ENCODE assay signal across 11 cellular contexts in the genomic region with DNA sequence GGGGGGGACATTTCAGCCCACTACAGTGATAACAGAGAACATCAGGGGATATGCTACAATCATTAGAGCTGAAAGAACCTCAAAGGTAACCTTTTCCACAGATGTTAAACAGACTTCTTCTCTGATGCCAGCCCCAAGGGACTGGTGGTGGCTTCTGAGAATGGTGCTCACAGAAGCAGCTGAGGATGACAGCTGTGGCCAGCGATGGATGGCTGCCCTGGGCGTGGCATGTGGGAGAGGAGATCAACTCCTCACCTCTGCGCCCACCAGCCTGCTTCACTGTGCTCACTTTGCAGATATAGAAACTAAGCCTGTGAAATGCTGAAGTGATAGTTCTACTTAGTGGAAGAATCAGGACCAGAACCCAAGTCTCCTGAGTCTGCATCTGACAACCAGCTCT. TPM values are rescaled to one million over a fixed set of nuclear protein-coding genes. Genes with fewer than 3 reads are reported as not detected.
DNase-seq lines count a peak whose midpoint lies in the region; ATAC-seq and TF ChIP-seq lines count a peak whose summit lies in the region.
"Had no signal": no experiment of that assay in that cellular context is flagged by ENCODE, and none has a peak within 500 bp of the region (broad histone marks: within the 10 kb centered on the region; RNA-seq: fewer than 3 reads in every experiment).

No MANE protein-coding gene starts in this region.

- ATAC-seq in natural killer cell, result no peak
- ATAC-seq in natural killer cell treated with Interleukin-12 subunit alpha and Interleukin-12 subunit beta and Interleukin-15 and Interleukin-18, amount 100 ng/mL, for 72 hours, result no peak
- peak; percentile 72 for ATAC-seq in HG02852 (IDR thresholded peaks at IDR 0.05; ENCODE audit: unreplicated experiment)

- intact Hi-C loops in natural killer cell (cut with micrococcal nuclease), result no loop called here

- no peak overlapping the region for H3K4me3 ChIP-seq in foreskin fibroblast (ENCODE audit: low read depth in 1 of 2, low read length in 2 of 2)
- H3K4me3 ChIP-seq: left ventricle myocardium inferior had no signal

- DNase-seq in natural killer cell, result no peak
- no peak for DNase-seq in natural killer cell treated with Interleukin-12 subunit alpha and Interleukin-12 subunit beta and Interleukin-15 and Interleukin-18, amount 100 ng/mL, for 72 hours (ENCODE audit: low spot score)
- peak; percentile 84 for DNase-seq in NCI-H2171 treated with DMSO at 0.1 percent for 48 hours (lab: John Stamatoyannopoulos, UW)
- no peak for DNase-seq in NCI-H1092 treated with DMSO at 0.1 percent for 48 hours (lab: John Stamatoyannopoulos, UW)
- no peak for DNase-seq in COR-L47 (lab: John Stamatoyannopoulos, UW)
- DNase-seq in foreskin fibroblast, result no peak
- DNase-seq in activated naive CD4-positive, alpha-beta T cell (lab: John Stamatoyannopoulos, UW), result no peak
- DNase-seq: H9, left ventricle myocardium inferior, NCI-H82 had no signal

- H3K4me3 Mint-ChIP-seq in natural killer cell, result no peak overlapping the region
- no peak overlapping the region for H3K4me3 Mint-ChIP-seq in natural killer cell treated with Interleukin-12 subunit alpha and Interleukin-12 subunit beta and Interleukin-15 and Interleukin-18, amount 100 ng/mL, for 72 hours
- H3K4me3 Mint-ChIP-seq: H9 had no signal

- H3K4me1 Mint-ChIP-seq in natural killer cell, result peaks cover 72 to 75% of the 10 kb centered on the region in 2 donors
- H3K4me1 Mint-ChIP-seq in natural killer cell treated with Interleukin-12 subunit alpha and Interleukin-12 subunit beta and Interleukin-15 and Interleukin-18, amount 100 ng/mL, for 72 hours (ENCODE audit: low read depth in 2 of 2), result peaks cover 57 to 68% of the 10 kb centered on the region in 2 donors

- no peaks in the 10 kb centered on the region for H3K36me3 Mint-ChIP-seq in natural killer cell
- peaks cover 20% of the 10 kb centered on the region for H3K36me3 Mint-ChIP-seq in natural killer cell treated with Interleukin-12 subunit alpha and Interleukin-12 subunit beta and Interleukin-15 and Interleukin-18, amount 100 ng/mL, for 72 hours

- TF ChIP-seq CTCF in natural killer cell (IDR thresholded peaks at IDR 0.05) (no peak), foreskin fibroblast (IDR thresholded peaks at IDR 0.05; ENCODE audit: low read depth, low read length) (no peak)

- no peaks in the 10 kb centered on the region for H3K9me3 Mint-ChIP-seq in natural killer cell
- H3K9me3 Mint-ChIP-seq in natural killer cell treated with Interleukin-12 subunit alpha and Interleukin-12 subunit beta and Interleukin-15 and Interleukin-18, amount 100 ng/mL, for 72 hours, result peaks cover 3% of the 10 kb centered on the region

- peak overlapping the region; percentile 36 to 38 for H3K27ac Mint-ChIP-seq in natural killer cell
- H3K27ac Mint-ChIP-seq in natural killer cell treated with Interleukin-12 subunit alpha and Interleukin-12 subunit beta and Interleukin-15 and Interleukin-18, amount 100 ng/mL, for 72 hours, result peak overlapping the region in 1 of 2 donors; percentile 71

- H3K27me3 Mint-ChIP-seq in natural killer cell (ENCODE audit: low read depth in 2 of 2), result no peaks in the 10 kb centered on the region
- H3K27me3 Mint-ChIP-seq in natural killer cell treated with Interleukin-12 subunit alpha and Interleukin-12 subunit beta and Interleukin-15 and Interleukin-18, amount 100 ng/mL, for 72 hours, result no peaks in the 10 kb centered on the region

RNA-seq across cellular contexts. Expression of a gene that starts 33.0 kb away (rescaled TPM):
- 100 to 1,000 TPM; 209 to 216 (median 209) TPM for total RNA-seq in natural killer cell
- total RNA-seq in natural killer cell treated with Interleukin-12 subunit alpha and Interleukin-12 subunit beta and Interleukin-15 and Interleukin-18, amount 100 ng/mL, for 72 hours, result 100 to 1,000 TPM; 127 to 133 TPM
